ENCODE assay signal across 25 cellular contexts in the genomic region with DNA sequence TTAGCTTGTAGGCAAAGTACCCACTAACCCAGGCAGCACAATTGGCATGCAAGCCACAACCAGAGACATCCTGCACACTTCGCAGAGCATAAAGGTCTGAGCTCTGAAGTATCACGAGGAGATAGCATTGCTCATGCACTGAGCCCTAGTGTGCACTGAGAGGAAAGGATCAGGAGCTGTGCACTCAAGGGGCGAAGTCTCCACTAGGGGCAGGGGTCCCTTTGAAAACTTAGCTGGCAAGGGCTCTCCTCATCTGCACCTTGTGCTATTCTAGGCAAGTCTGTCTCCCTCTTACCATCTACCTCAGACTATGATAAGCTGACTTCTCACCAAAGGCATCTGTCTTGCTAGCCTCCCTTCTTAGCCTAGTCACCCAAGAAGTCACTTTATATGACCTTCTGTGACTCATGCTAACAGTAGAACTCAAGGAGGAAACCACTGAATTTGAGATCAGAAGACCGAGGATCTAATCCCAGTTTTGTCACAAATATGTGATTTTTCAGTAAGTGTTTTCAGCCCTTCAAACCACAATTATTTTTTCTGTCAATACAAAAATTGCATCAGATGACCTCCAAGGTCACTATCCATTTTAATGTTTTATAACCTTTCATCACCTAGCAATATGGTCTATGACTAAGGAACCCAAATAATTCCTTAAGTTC.
DNase-seq lines count a peak whose midpoint lies in the region; ATAC-seq and TF ChIP-seq lines count a peak whose summit lies in the region.
"Had no signal": no experiment of that assay in that cellular context is flagged by ENCODE, and none has a peak within 500 bp of the region (broad histone marks: within the 10 kb centered on the region; RNA-seq: fewer than 3 reads in every experiment).

No MANE protein-coding gene starts in this region.

- no peak for ATAC-seq in GM21515 (IDR thresholded peaks at IDR 0.05; ENCODE audit: unreplicated experiment)
- ATAC-seq: foreskin keratinocyte; sciatic nerve; SK-N-SH treated with all-trans-retinoic acid at 6 μM for 48 hours; stimulated activated memory B cell treated with anti-CD40 and anti-IgM and Interleukin-4, amounts not matched to agents 10 μg/mL and 1 μg/mL and 100 μg/mL, for 72 hours had no signal

- peaks cover 41% of the 10 kb centered on the region for H3K27me3 ChIP-seq in left ventricle myocardium inferior (ENCODE audit: low read depth)
- H3K27me3 ChIP-seq: adrenal gland, foreskin keratinocyte, ovary had no signal

- DNase-seq in AG10803 (ENCODE audit: low read depth), result peak; percentile 86
- peak; percentile 4 for DNase-seq in HCEC 1CT
- no peak for DNase-seq in astrocyte of the cerebellum (ENCODE audit: low read depth)
- peak; percentile 45 for DNase-seq in iPS-NIHi7 (ENCODE audit: extremely low spot score)
- DNase-seq in NCI-H510A (lab: John Stamatoyannopoulos, UW), result no peak
- no peak for DNase-seq in left ventricle myocardium inferior
- DNase-seq in activated CD4-positive, CD25-positive, alpha-beta regulatory T cell treated with anti-CD3 and anti-CD28 coated beads, Interleukin-2, amount 50 U/mL, for 72 hours, result no peak
- DNase-seq: activated B cell treated with CpG ODN at 0.5 μM for 24 hours; activated CD4-positive, alpha-beta memory T cell treated with anti-CD3 and anti-CD28 coated beads for 36 hours; adrenal gland; DMS153; dorsolateral prefrontal cortex; foreskin keratinocyte; hypothalamus; Karpas-422; mammary epithelial cell; naive B cell; NCI-H1105; NCI-H524; ovary had no signal

- H3K4me3 ChIP-seq in AG10803 (ENCODE audit: low read length) (no peak overlapping the region), astrocyte of the cerebellum (ENCODE audit: low read depth, low read length) (no peak overlapping the region), left ventricle myocardium inferior (no peak overlapping the region)
- H3K4me3 ChIP-seq: adrenal gland, dorsolateral prefrontal cortex, ovary had no signal

- in situ Hi-C loops in astrocyte of the cerebellum (cut with HindIII; ENCODE audit: low sequenced_read_pairs), result no loop called here

- no peak overlapping the region for H3K27ac ChIP-seq in left ventricle myocardium inferior (replicated peaks)
- H3K27ac ChIP-seq: adrenal gland, dorsolateral prefrontal cortex, foreskin keratinocyte, ovary, RWPE1 had no signal

- no peak; the same call in 1 of the 2 replicates for TF ChIP-seq CTCF in AG10803 (conservative IDR thresholded peaks at IDR 0.05; ENCODE audit: low read length)
- peak; percentile 13 for TF ChIP-seq CTCF in astrocyte of the cerebellum (IDR thresholded peaks at IDR 0.05; ENCODE audit: low read depth, low read length, missing control alignments)
- TF ChIP-seq CTCF in left ventricle myocardium inferior (IDR thresholded peaks at IDR 0.05; ENCODE audit: borderline replicate concordance), result no peak

- no peaks in the 10 kb centered on the region for H3K4me1 ChIP-seq in left ventricle myocardium inferior
- H3K4me1 ChIP-seq: adrenal gland, foreskin keratinocyte had no signal

- no peaks in the 10 kb centered on the region for H3K9me3 ChIP-seq in left ventricle myocardium inferior (replicated peaks)
- H3K9me3 ChIP-seq: adrenal gland, ovary had no signal

- intact Hi-C loops in left ventricle myocardium inferior (cut with micrococcal nuclease), result no loop called here

- no peaks in the 10 kb centered on the region for H3K36me3 ChIP-seq in left ventricle myocardium inferior
- H3K36me3 ChIP-seq: adrenal gland, ovary had no signal

Comparison
In these comparisons a context has a peak if more than half of its experiments do, and no peak if none do; other contexts are left out.
1. DNase-seq: peak in AG10803 (single experiment), HCEC 1CT (single experiment) and iPS-NIHi7 (single experiment); none in astrocyte of the cerebellum (single experiment), NCI-H510A (single experiment), left ventricle myocardium inferior (single experiment) and activated CD4-positive, CD25-positive, alpha-beta regulatory T cell treated with anti-CD3 and anti-CD28 coated beads, Interleukin-2, amount 50 U/mL, for 72 hours (single experiment).